11 cellular contexts compared by ENCODE assay signal in the genomic region with DNA sequence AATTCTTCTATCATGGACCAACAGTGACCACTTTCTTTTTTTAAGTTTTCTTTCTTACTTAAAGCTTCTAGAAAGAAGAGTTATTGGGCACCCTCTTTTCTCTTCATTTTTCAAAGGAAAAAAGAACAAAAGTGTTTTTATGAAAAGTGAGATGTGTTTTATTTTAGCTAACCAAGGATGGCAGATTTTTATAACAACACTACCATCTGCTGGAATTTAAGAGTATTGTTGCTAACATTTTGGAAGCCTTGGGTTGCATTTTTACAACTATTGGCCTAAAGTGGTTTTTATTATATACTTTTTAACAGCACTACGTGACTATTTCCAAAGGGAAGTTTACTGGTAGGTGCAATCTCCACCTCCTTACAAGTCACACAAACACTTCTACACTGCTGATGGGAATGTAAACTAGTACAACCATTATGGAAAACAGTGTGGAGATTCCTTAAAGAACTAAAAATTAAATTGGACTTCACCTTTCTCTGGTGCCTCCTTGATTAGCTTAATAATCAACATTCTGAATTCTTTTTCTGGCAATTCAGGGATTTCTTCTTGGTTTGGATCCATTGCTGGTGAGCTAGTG.
A peak's percentile ranks its signal among the peaks of the same experiment; 100 is the strongest.
DNase-seq lines count a peak whose midpoint lies in the region; ATAC-seq, FAIRE-seq and TF ChIP-seq lines count a peak whose summit lies in the region.
"Had no signal": no experiment of that assay in that cellular context is flagged by ENCODE, and none has a peak within 500 bp of the region (broad histone marks: within the 10 kb centered on the region; RNA-seq: fewer than 3 reads in every experiment).

No MANE protein-coding gene starts in this region.

- intact Hi-C loops in aorta (cut with DNase I): no loop called here

- ATAC-seq in RWPE2 (ENCODE audit: low read depth) (no peak), HG02571 (IDR thresholded peaks at IDR 0.05; ENCODE audit: unreplicated experiment) (no peak), aorta (ENCODE audit: low FRiP score) (no peak)

- no peak for TF ChIP-seq POLR2A in H54 (IDR thresholded peaks at IDR 0.05; ENCODE audit: low read depth, low read length)

- FAIRE-seq in H54 (lab: Jason Lieb, UNC): peak; percentile 41

- no peaks in the 10 kb centered on the region for H3K4me1 ChIP-seq in RWPE2 (ENCODE audit: insufficient read depth, poor library complexity, severe bottlenecking)
- H3K4me1 ChIP-seq in aorta (ENCODE audit: control insufficient read depth in 1 of 2, insufficient read depth in 2 of 2, low read length in 2 of 2): no peaks in the 10 kb centered on the region
- H3K4me1 ChIP-seq: vagina had no signal

- no peak overlapping the region for H3K4me3 ChIP-seq in AG10803 (ENCODE audit: low read length)
- H3K4me3 ChIP-seq in RWPE2 (ENCODE audit: severe bottlenecking): no peak overlapping the region
- no peak overlapping the region for H3K4me3 ChIP-seq in aorta (ENCODE audit: low read length in 2 of 2)
- H3K4me3 ChIP-seq: vagina had no signal

- TF ChIP-seq CTCF in AG10803 (conservative IDR thresholded peaks at IDR 0.05; ENCODE audit: low read length) (peak; percentile 48), RWPE2 (IDR thresholded peaks at IDR 0.05; ENCODE audit: poor library complexity, severe bottlenecking) (peak; percentile 23)

- H3K27ac ChIP-seq in RWPE2 (ENCODE audit: poor library complexity, severe bottlenecking) (no peak overlapping the region), aorta (ENCODE audit: low read depth in 1 of 2, low read length in 2 of 2) (no peak overlapping the region)
- H3K27ac ChIP-seq: RWPE1, vagina had no signal

- H3K36me3 ChIP-seq in RWPE2 (ENCODE audit: low read depth) (no peaks in the 10 kb centered on the region), aorta (ENCODE audit: control insufficient read depth in 1 of 2, insufficient read depth in 2 of 2, low read length in 1 of 2) (no peaks in the 10 kb centered on the region)
- H3K36me3 ChIP-seq: vagina had no signal

- 80 to 85% methylated on average over 1 of the region's 1 CpG for WGBS in aorta, 2 donors

- no peaks in the 10 kb centered on the region for H3K27me3 ChIP-seq in RWPE2 (ENCODE audit: insufficient read depth, poor library complexity, severe bottlenecking)
- H3K27me3 ChIP-seq in aorta (ENCODE audit: control insufficient read depth in 1 of 2, insufficient read depth in 2 of 2, low read length in 1 of 2): no peaks in the 10 kb centered on the region
- H3K27me3 ChIP-seq: vagina had no signal

- DNase-seq in AG10803 (ENCODE audit: low read depth) (peak; percentile 9), H54 (ENCODE audit: insufficient read length, low spot score) (no peak), RWPE2 (ENCODE audit: low spot score) (no peak), kidney tubule cell (ENCODE audit: low spot score) (peak; percentile 15), NCI-H345 treated with DMSO at 0.1 percent for 48 hours (lab: John Stamatoyannopoulos, UW; ENCODE audit: unreplicated experiment) (no peak), putamen (ENCODE audit: low spot score) (no peak), aorta (no peak)
- DNase-seq: GF-D8 had no signal

- H3K9me3 ChIP-seq in RWPE2 (ENCODE audit: severe bottlenecking): no peaks in the 10 kb centered on the region
- no peaks in the 10 kb centered on the region for H3K9me3 ChIP-seq in aorta (ENCODE audit: control insufficient read depth, low read length)
- H3K9me3 ChIP-seq: vagina had no signal

Comparison
In these comparisons a context has a peak if more than half of its experiments do, and no peak if none do; other contexts are left out.
1. DNase-seq: peak in AG10803 (single experiment) and kidney tubule cell (single experiment); none in H54 (single experiment), RWPE2 (single experiment), NCI-H345 treated with DMSO at 0.1 percent for 48 hours (single experiment), putamen (single experiment) and aorta (0 of 2).